In genomic region chr16:30030841-30031413, GRCh38 we compare ENCODE assay signal across 9 cellular contexts. TPM values are rescaled to one million over a fixed set of nuclear protein-coding genes. Genes with fewer than 3 reads are reported as not detected.
DNase-seq lines count a peak whose midpoint lies in the region; ATAC-seq and TF ChIP-seq lines count a peak whose summit lies in the region.
"Had no signal": no experiment of that assay in that cellular context is flagged by ENCODE, and none has a peak within 500 bp of the region (broad histone marks: within the 10 kb centered on the region; RNA-seq: fewer than 3 reads in every experiment).

TLCD3B (minus strand) TSS chr16:30031271; CDS start chr16:30030527, 744 bp downstream.

- H3K27ac Mint-ChIP-seq in activated naive CD4-positive, alpha-beta T cell treated with anti-CD3 and anti-CD28 coated beads, Interleukin-2, amount 50 U/mL, for 24 hours, result no peak within 1 kb of the TSS
- no peak within 1 kb of the TSS for H3K27ac Mint-ChIP-seq in activated naive CD4-positive, alpha-beta T cell treated with anti-CD3 and anti-CD28 coated beads, Interleukin-2, amount 10 ng/mL, durations not matched to agents 7 days and 5 days
- H3K27ac Mint-ChIP-seq in T-cell, result no peak within 1 kb of the TSS

- H3K4me1 ChIP-seq in iPS-18a (ENCODE audit: control insufficient read depth, low read depth, low read length), result peaks cover 9% of the 10 kb centered on the region
- peaks cover 2 to 8% of the 10 kb centered on the region in 2 donors for H3K4me1 ChIP-seq in thoracic aorta (ENCODE audit: control insufficient read depth in 1 of 2, low read depth in 2 of 2)

- no peaks in the 10 kb centered on the region for H3K9me3 Mint-ChIP-seq in activated naive CD4-positive, alpha-beta T cell treated with anti-CD3 and anti-CD28 coated beads, Interleukin-2, amount 50 U/mL, for 24 hours
- H3K9me3 Mint-ChIP-seq in activated naive CD4-positive, alpha-beta T cell treated with anti-CD3 and anti-CD28 coated beads, Interleukin-2, amount 10 ng/mL, durations not matched to agents 7 days and 5 days, result no peaks in the 10 kb centered on the region
- H3K9me3 Mint-ChIP-seq in T-cell, result no peaks in the 10 kb centered on the region

- no peaks in the 10 kb centered on the region for H3K36me3 ChIP-seq in iPS-18a (ENCODE audit: control insufficient read depth, low read depth, low read length)
- H3K36me3 ChIP-seq in thoracic aorta, result no peaks in the 10 kb centered on the region
- H3K36me3 ChIP-seq in MG63, result no peaks in the 10 kb centered on the region

- H3K36me3 Mint-ChIP-seq in activated naive CD4-positive, alpha-beta T cell treated with anti-CD3 and anti-CD28 coated beads, Interleukin-2, amount 50 U/mL, for 24 hours, result peaks cover 3% of the 10 kb centered on the region
- H3K36me3 Mint-ChIP-seq in activated naive CD4-positive, alpha-beta T cell treated with anti-CD3 and anti-CD28 coated beads, Interleukin-2, amount 10 ng/mL, durations not matched to agents 7 days and 5 days, result peaks cover 1% of the 10 kb centered on the region
- no peaks in the 10 kb centered on the region for H3K36me3 Mint-ChIP-seq in T-cell

- CTCF ChIA-PET in activated naive CD4-positive, alpha-beta T cell treated with anti-CD3 and anti-CD28 coated beads, Interleukin-2, amount 10 ng/mL, durations not matched to agents 7 days and 5 days (lab: Charles Lee), result interaction anchor here (0.6 to 3.0 kb wide), 14 partner anchors 8 to 916 kb away, joined by 3 to 35 read pairs (median 5); partner anchors contain the start of genes C16orf92 and TMEM219
- CTCF ChIA-PET in T-cell (lab: Charles Lee), result interaction anchor here (0.6 to 1.3 kb wide), 3 partner anchors 24 to 182 kb away, joined by 4 to 7 read pairs (median 4); no protein-coding TSS in a partner anchor

- peaks cover 31% of the 10 kb centered on the region for H3K27me3 Mint-ChIP-seq in activated naive CD4-positive, alpha-beta T cell treated with anti-CD3 and anti-CD28 coated beads, Interleukin-2, amount 50 U/mL, for 24 hours
- H3K27me3 Mint-ChIP-seq in activated naive CD4-positive, alpha-beta T cell treated with anti-CD3 and anti-CD28 coated beads, Interleukin-2, amount 10 ng/mL, durations not matched to agents 7 days and 5 days, result peaks cover 93% of the 10 kb centered on the region
- peaks cover 40 to 59% of the 10 kb centered on the region in 2 donors for H3K27me3 Mint-ChIP-seq in T-cell

- H3K4me3 ChIP-seq in iPS-18a (ENCODE audit: low read length) (peak within 1 kb of the TSS; percentile 58), thoracic aorta (peak within 1 kb of the TSS; percentile 42), MG63 (no peak within 1 kb of the TSS)

- H3K4me1 Mint-ChIP-seq in activated naive CD4-positive, alpha-beta T cell treated with anti-CD3 and anti-CD28 coated beads, Interleukin-2, amount 50 U/mL, for 24 hours, result peaks cover 11% of the 10 kb centered on the region
- peaks cover 8% of the 10 kb centered on the region for H3K4me1 Mint-ChIP-seq in activated naive CD4-positive, alpha-beta T cell treated with anti-CD3 and anti-CD28 coated beads, Interleukin-2, amount 10 ng/mL, durations not matched to agents 7 days and 5 days
- H3K4me1 Mint-ChIP-seq in T-cell, result peaks cover 5 to 19% (median 12%) of the 10 kb centered on the region in 3 donors

- H3K4me3 Mint-ChIP-seq in activated naive CD4-positive, alpha-beta T cell treated with anti-CD3 and anti-CD28 coated beads, Interleukin-2, amount 50 U/mL, for 24 hours, result peak within 1 kb of the TSS; percentile 52
- H3K4me3 Mint-ChIP-seq in activated naive CD4-positive, alpha-beta T cell treated with anti-CD3 and anti-CD28 coated beads, Interleukin-2, amount 10 ng/mL, durations not matched to agents 7 days and 5 days, result no peak within 1 kb of the TSS
- H3K4me3 Mint-ChIP-seq in T-cell, result peak within 1 kb of the TSS in 2 of 3 donors; percentile 6 to 66

- POLR2A ChIA-PET in T-cell (lab: Charles Lee), result no interaction called here

- DNase-seq in activated naive CD4-positive, alpha-beta T cell treated with anti-CD3 and anti-CD28 coated beads, Interleukin-2, amount 10 ng/mL, durations not matched to agents 7 days and 5 days, result no peak
- no peak for DNase-seq in T-cell
- DNase-seq in thoracic aorta (ENCODE audit: low spot score), result no peak
- DNase-seq in cortex of kidney (lab: John Stamatoyannopoulos, UW), result no peak
- DNase-seq in MG63, result no peak

- no peak for TF ChIP-seq CTCF in thoracic aorta (IDR thresholded peaks at IDR 0.05)

- H3K27ac ChIP-seq in iPS-18a (ENCODE audit: low read length) (no peak within 1 kb of the TSS), thoracic aorta (no peak within 1 kb of the TSS)

- H3K9ac ChIP-seq in iPS-18a (ENCODE audit: low read length), result peak within 1 kb of the TSS; percentile 29

- ATAC-seq in T-cell (replicated peaks in 1 of 4) (peak in 3 of 4 experiments; percentile 18 to 48 (median 43)), thoracic aorta (ENCODE audit: insufficient number of reproducible peaks, low FRiP score, low read depth) (no peak), HG03108 (IDR thresholded peaks at IDR 0.05; ENCODE audit: unreplicated experiment) (no peak)

- peaks cover 25% of the 10 kb centered on the region for H3K27me3 ChIP-seq in iPS-18a (ENCODE audit: control insufficient read depth, insufficient read depth, low read length)
- H3K27me3 ChIP-seq in thoracic aorta (replicated peaks; ENCODE audit: insufficient read depth), result peaks cover 19% of the 10 kb centered on the region
- H3K27me3 ChIP-seq in MG63, result peaks cover 14% of the 10 kb centered on the region

- no peaks in the 10 kb centered on the region for H3K9me3 ChIP-seq in iPS-18a (ENCODE audit: control insufficient read depth, low read depth, low read length)
- H3K9me3 ChIP-seq in thoracic aorta, result no peaks in the 10 kb centered on the region
- no peaks in the 10 kb centered on the region for H3K9me3 ChIP-seq in MG63

RNA-seq across cellular contexts. Expression of gene TLCD3B, which starts in this region (rescaled TPM):
- under 1 TPM in 3 of 5 donors, not detected in 2; 0.25 to 0.32 (median 0.25) TPM for total RNA-seq in T-cell
- total RNA-seq in thoracic aorta, result not detected
- 0.20 TPM in 1 of 2 replicates, not detected in the other for total RNA-seq in MG63 (2014; rRNA removed; shearing (Covaris generic); ENCODE audit: low replicate concordance)
- total RNA-seq: epithelial cell of proximal tubule had no signal

Comparison
In these comparisons a context has a peak if more than half of its experiments do, and no peak if none do; other contexts are left out.
1. Peak in ATAC-seq in T-cell; RNA of the gene not detected or under 1 TPM.